25 cellular contexts compared by ENCODE assay signal in genomic region chr6:67863346-67863745, GRCh38.
A peak's percentile ranks its signal among the peaks of the same experiment; 100 is the strongest.
DNase-seq lines count a peak whose midpoint lies in the region; ATAC-seq and TF ChIP-seq lines count a peak whose summit lies in the region.
"Had no signal": no experiment of that assay in that cellular context is flagged by ENCODE, and none has a peak within 500 bp of the region (broad histone marks: within the 10 kb centered on the region; RNA-seq: fewer than 3 reads in every experiment).

No MANE protein-coding gene starts in this region.

- no peak overlapping the region for H3K27ac Mint-ChIP-seq in MCF 10A (ENCODE audit: low read depth, unreplicated experiment)
- H3K27ac Mint-ChIP-seq in activated naive CD4-positive, alpha-beta T cell treated with anti-CD3 and anti-CD28 coated beads, Interleukin-2, amount 50 U/mL, for 72 hours: no peak overlapping the region
- H3K27ac Mint-ChIP-seq: CD4-positive, alpha-beta memory T cell had no signal

- no peaks in the 10 kb centered on the region for H3K27me3 Mint-ChIP-seq in MCF 10A (ENCODE audit: insufficient read depth, unreplicated experiment)
- H3K27me3 Mint-ChIP-seq: CD4-positive, alpha-beta memory T cell had no signal

- POLR2A ChIA-PET in MCF 10A (lab: Yijun Ruan, JAX): no interaction called here

- no TSS peak for BruUV-seq in MCF 10A (replicated peaks; lab: Mats Ljungman, UMichigan)

- CTCF ChIA-PET in MCF 10A (lab: Yijun Ruan, JAX): interaction anchor here (1.2 kb wide), 1 partner anchor 500 kb away, joined by 3 read pairs; no protein-coding TSS in a partner anchor

- no peaks in the 10 kb centered on the region for H3K4me1 ChIP-seq in foreskin keratinocyte
- H3K4me1 ChIP-seq: BLaER1 treated with 17β-estradiol and CSF1 and Interleukin-3, amounts not matched to agents 10 nM and 100 nM; Caco-2 had no signal

- in situ Hi-C loops in T47D (cut with HindIII; ENCODE audit: low pct_unique_long_range_greater_than_20kb, low sequenced_read_pairs): no loop called here

- no peak for ATAC-seq in foreskin keratinocyte
- no peak for ATAC-seq in activated naive CD4-positive, alpha-beta T cell treated with anti-CD3 and anti-CD28 coated beads, Interleukin-2, amount 50 U/mL, for 72 hours
- ATAC-seq: Panc1 had no signal

- no peaks in the 10 kb centered on the region for H3K27me3 ChIP-seq in foreskin keratinocyte
- H3K27me3 ChIP-seq: BLaER1 treated with 17β-estradiol and CSF1 and Interleukin-3, amounts not matched to agents 10 nM and 100 nM had no signal

- DNase-seq in T47D (ENCODE audit: low read depth in 1 of 2, low spot score in 1 of 2) (peak; percentile 1 to 80), MCF 10A (ENCODE audit: unreplicated experiment) (no peak), NCI-H1048 (lab: John Stamatoyannopoulos, UW) (peak; percentile 79), foreskin keratinocyte (peak; percentile 1)
- no peak for DNase-seq in activated naive CD4-positive, alpha-beta T cell treated with anti-CD3 and anti-CD28 coated beads, Interleukin-2, amount 50 U/mL, for 16 hours
- no peak for DNase-seq in activated naive CD4-positive, alpha-beta T cell treated with anti-CD3 and anti-CD28 coated beads, Interleukin-2, amount 50 U/mL, for 72 hours (ENCODE audit: low spot score in 2 of 2)
- no peak for DNase-seq in effector CD8-positive, alpha-beta T cell (lab: John Stamatoyannopoulos, UW)
- DNase-seq: AML-193; Caco-2; CD4-positive, alpha-beta memory T cell; DMS 273 treated with DMSO at 0.1 percent for 48 hours; DND-41; HCEC 1CT; IMR-90; KG1; NCI-H1105; NCI-H1436 treated with DMSO at 0.1 percent for 48 hours; NCI-H187 treated with DMSO at 0.1 percent for 48 hours; NCI-H446; NCI-H524 treated with DMSO at 0.1 percent for 48 hours; SHP77 had no signal

- TF ChIP-seq CTCF in MCF 10A (IDR thresholded peaks at IDR 0.05; ENCODE audit: unreplicated experiment): no peak
- TF ChIP-seq CTCF in foreskin keratinocyte (conservative IDR thresholded peaks at IDR 0.05): no peak

- no peaks in the 10 kb centered on the region for H3K4me1 Mint-ChIP-seq in MCF 10A (ENCODE audit: insufficient read depth, unreplicated experiment)
- H3K4me1 Mint-ChIP-seq: CD4-positive, alpha-beta memory T cell had no signal

- intact Hi-C loops in MCF 10A (cut with micrococcal nuclease): no loop called here

- H3K27ac ChIP-seq in foreskin keratinocyte: no peak overlapping the region
- H3K27ac ChIP-seq: BLaER1 treated with 17β-estradiol and CSF1 and Interleukin-3, amounts not matched to agents 10 nM and 100 nM; RWPE1; SK-N-MC had no signal

- H3K9me3 Mint-ChIP-seq in MCF 10A (ENCODE audit: unreplicated experiment): no peaks in the 10 kb centered on the region
- peaks cover 3 to 7% of the 10 kb centered on the region in 2 donors for H3K9me3 Mint-ChIP-seq in activated naive CD4-positive, alpha-beta T cell treated with anti-CD3 and anti-CD28 coated beads, Interleukin-2, amount 50 U/mL, for 72 hours

- no peak overlapping the region for H3K4me3 Mint-ChIP-seq in MCF 10A (ENCODE audit: unreplicated experiment)
- H3K4me3 Mint-ChIP-seq: CD4-positive, alpha-beta memory T cell had no signal

- H3K36me3 Mint-ChIP-seq in MCF 10A (ENCODE audit: insufficient read depth, unreplicated experiment): no peaks in the 10 kb centered on the region
- H3K36me3 Mint-ChIP-seq in activated naive CD4-positive, alpha-beta T cell treated with anti-CD3 and anti-CD28 coated beads, Interleukin-2, amount 50 U/mL, for 72 hours: no peaks in the 10 kb centered on the region
- H3K36me3 Mint-ChIP-seq: CD4-positive, alpha-beta memory T cell had no signal

Comparison
In these comparisons a context has a peak if more than half of its experiments do, and no peak if none do; other contexts are left out.
1. DNase-seq: peak in T47D (2 of 2), NCI-H1048 (single experiment) and foreskin keratinocyte (2 of 2); none in MCF 10A (single experiment), activated naive CD4-positive, alpha-beta T cell treated with anti-CD3 and anti-CD28 coated beads, Interleukin-2, amount 50 U/mL, for 16 hours (single experiment), activated naive CD4-positive, alpha-beta T cell treated with anti-CD3 and anti-CD28 coated beads, Interleukin-2, amount 50 U/mL, for 72 hours (0 of 2) and effector CD8-positive, alpha-beta T cell (single experiment).